Comparison of ENCODE assay signal across 15 cellular contexts in the genomic region with DNA sequence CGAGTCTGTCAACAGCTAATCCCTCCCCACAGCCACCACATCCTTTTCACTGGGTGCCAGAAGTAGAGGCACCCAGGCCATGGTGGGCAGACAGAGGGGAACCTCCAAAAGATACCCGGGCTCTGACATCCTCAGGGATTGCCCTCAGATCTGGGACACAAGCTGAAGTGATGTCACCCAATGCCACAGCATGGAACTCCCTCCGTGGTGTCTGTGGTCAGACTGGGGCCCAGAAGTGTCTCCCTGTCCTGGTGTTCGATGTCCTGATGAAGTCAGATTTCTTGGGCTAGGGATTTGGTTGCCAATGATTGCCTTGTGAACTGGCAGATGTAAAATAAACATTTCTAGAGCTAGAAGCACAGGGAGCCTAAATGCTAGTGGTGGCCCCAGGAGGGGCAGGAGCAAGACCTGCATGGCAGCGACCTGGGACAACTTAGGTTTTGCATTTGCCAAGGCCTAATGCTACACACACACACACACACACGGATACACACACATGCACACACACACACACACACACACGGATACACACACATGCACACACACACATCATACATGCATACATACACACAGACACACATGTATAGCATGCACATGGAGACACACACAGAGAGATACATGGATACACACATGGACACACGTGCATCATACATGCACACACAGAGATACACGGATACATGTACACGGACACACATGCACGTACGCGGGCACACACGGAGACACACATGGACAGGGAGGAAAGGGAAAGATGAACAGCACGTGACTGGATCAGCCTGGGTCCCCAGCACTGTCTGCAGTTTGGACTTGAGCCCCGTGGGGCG.
"Had no signal": no experiment of that assay in that cellular context is flagged by ENCODE, and none has a peak within 500 bp of the region (broad histone marks: within the 10 kb centered on the region; RNA-seq: fewer than 3 reads in every experiment).

No MANE protein-coding gene starts in this region.

- H3K4me3 ChIP-seq: esophagus muscularis mucosa, heart left ventricle, left lung, spleen, transverse colon had no signal

- H3K36me3 Mint-ChIP-seq: activated naive CD8-positive, alpha-beta T cell treated with anti-CD3 and anti-CD28 coated beads, Interleukin-2, amount 10 ng/mL, durations not matched to agents 7 days and 5 days; memory B cell; stimulated activated naive B cell treated with anti-CD40 and anti-IgM and Interleukin-4, amounts not matched to agents 10 μg/mL and 1 μg/mL and 100 μg/mL, for 72 hours had no signal

- H3K27ac Mint-ChIP-seq: activated CD4-positive, alpha-beta memory T cell treated with anti-CD3 and anti-CD28 coated beads, Interleukin-2, amount 10 ng/mL, durations not matched to agents 7 days and 5 days; activated CD4-positive, alpha-beta T cell treated with anti-CD3 and anti-CD28 coated beads for 36 hours; activated naive CD8-positive, alpha-beta T cell treated with anti-CD3 and anti-CD28 coated beads, Interleukin-2, amount 10 ng/mL, durations not matched to agents 7 days and 5 days; activated T-cell treated with anti-CD3 and anti-CD28 coated beads, Interleukin-2, amount 50 U/mL, for 72 hours; memory B cell; stimulated activated naive B cell treated with anti-CD40 and anti-IgM and Interleukin-4, amounts not matched to agents 10 μg/mL and 1 μg/mL and 100 μg/mL, for 72 hours had no signal

- H3K27ac ChIP-seq: esophagus muscularis mucosa, foreskin keratinocyte, heart left ventricle, left lung, spleen, transverse colon had no signal

- H3K4me3 Mint-ChIP-seq: activated CD4-positive, alpha-beta memory T cell treated with anti-CD3 and anti-CD28 coated beads, Interleukin-2, amount 10 ng/mL, durations not matched to agents 7 days and 5 days; activated CD4-positive, alpha-beta T cell treated with anti-CD3 and anti-CD28 coated beads for 36 hours; activated naive CD8-positive, alpha-beta T cell treated with anti-CD3 and anti-CD28 coated beads, Interleukin-2, amount 10 ng/mL, durations not matched to agents 7 days and 5 days; activated T-cell treated with anti-CD3 and anti-CD28 coated beads, Interleukin-2, amount 50 U/mL, for 72 hours; memory B cell; stimulated activated naive B cell treated with anti-CD40 and anti-IgM and Interleukin-4, amounts not matched to agents 10 μg/mL and 1 μg/mL and 100 μg/mL, for 72 hours had no signal

- H3K27me3 Mint-ChIP-seq: activated naive CD8-positive, alpha-beta T cell treated with anti-CD3 and anti-CD28 coated beads, Interleukin-2, amount 10 ng/mL, durations not matched to agents 7 days and 5 days had no signal

- H3K27me3 ChIP-seq: foreskin keratinocyte, transverse colon had no signal

- H3K9me3 ChIP-seq: left lung, transverse colon had no signal

- ATAC-seq: activated CD4-positive, alpha-beta T cell treated with anti-CD3 and anti-CD28 coated beads for 36 hours; activated T-cell treated with anti-CD3 and anti-CD28 coated beads, Interleukin-2, amount 50 U/mL, for 72 hours; foreskin keratinocyte; heart left ventricle; left lung; right cardiac atrium; stimulated activated naive B cell treated with anti-CD40 and anti-IgM and Interleukin-4, amounts not matched to agents 10 μg/mL and 1 μg/mL and 100 μg/mL, for 72 hours had no signal

- H3K4me1 Mint-ChIP-seq: activated CD4-positive, alpha-beta memory T cell treated with anti-CD3 and anti-CD28 coated beads, Interleukin-2, amount 10 ng/mL, durations not matched to agents 7 days and 5 days; activated CD4-positive, alpha-beta T cell treated with anti-CD3 and anti-CD28 coated beads for 36 hours; memory B cell had no signal

- DNase-seq: activated CD4-positive, alpha-beta memory T cell treated with anti-CD3 and anti-CD28 coated beads, Interleukin-2, amount 10 ng/mL, durations not matched to agents 7 days and 5 days; activated CD4-positive, alpha-beta T cell treated with anti-CD3 and anti-CD28 coated beads for 36 hours; activated naive CD8-positive, alpha-beta T cell treated with anti-CD3 and anti-CD28 coated beads, Interleukin-2, amount 10 ng/mL, durations not matched to agents 7 days and 5 days; activated T-cell treated with anti-CD3 and anti-CD28 coated beads, Interleukin-2, amount 50 U/mL, for 72 hours; aorta; foreskin keratinocyte; heart left ventricle; left lung; right cardiac atrium; spleen; stimulated activated CD4-positive, alpha-beta T cell treated with anti-CD3 and anti-CD28 coated beads, Interleukin-1b, Interleukin-23, amount 100 ng/mL, for 48 hours; stimulated activated naive B cell treated with anti-CD40 and anti-IgM and Interleukin-4, amounts not matched to agents 10 μg/mL and 1 μg/mL and 100 μg/mL, for 72 hours; transverse colon had no signal

- H3K9me3 Mint-ChIP-seq: activated CD4-positive, alpha-beta memory T cell treated with anti-CD3 and anti-CD28 coated beads, Interleukin-2, amount 10 ng/mL, durations not matched to agents 7 days and 5 days; activated naive CD8-positive, alpha-beta T cell treated with anti-CD3 and anti-CD28 coated beads, Interleukin-2, amount 10 ng/mL, durations not matched to agents 7 days and 5 days; activated T-cell treated with anti-CD3 and anti-CD28 coated beads, Interleukin-2, amount 50 U/mL, for 72 hours; memory B cell had no signal

- H3K4me1 ChIP-seq: esophagus muscularis mucosa, foreskin keratinocyte, heart left ventricle, left lung, transverse colon had no signal

- H3K36me3 ChIP-seq: esophagus muscularis mucosa, heart left ventricle, left lung, spleen, transverse colon had no signal
